8 cellular contexts compared by ENCODE assay signal in genomic region chr16:25107466-25107792, GRCh38. TPM values are rescaled to one million over a fixed set of nuclear protein-coding genes. Genes with fewer than 3 reads are reported as not detected.
A peak's percentile ranks its signal among the peaks of the same experiment; 100 is the strongest.
DNase-seq lines count a peak whose midpoint lies in the region; ATAC-seq, FAIRE-seq and TF ChIP-seq lines count a peak whose summit lies in the region.

No MANE protein-coding gene starts in this region.

- CTCF ChIA-PET in HepG2 (lab: Yijun Ruan, JAX; ENCODE audit: low intra/inter-chr PET ratio, low total read pairs), result no interaction called here

- H4K20me1 ChIP-seq in astrocyte (ENCODE audit: insufficient read depth, low read length), result no peaks in the 10 kb centered on the region
- no peaks in the 10 kb centered on the region for H4K20me1 ChIP-seq in HepG2 (ENCODE audit: insufficient read depth, low read length)

- no peak for TF ChIP-seq RAD21 in HepG2 (CRISPR knock-in tag; IDR thresholded peaks at IDR 0.05)

- H3K4me3 Mint-ChIP-seq in activated T-cell treated with anti-CD3 and anti-CD28 coated beads, Interleukin-2, amount 50 U/mL, for 24 hours, result peak overlapping the region; percentile 90
- peak overlapping the region; percentile 92 for H3K4me3 Mint-ChIP-seq in astrocyte (ENCODE audit: unreplicated experiment)

- H3K4me1 ChIP-seq in astrocyte (ENCODE audit: insufficient read depth, low read length) (peaks cover 28% of the 10 kb centered on the region), HepG2 (ENCODE audit: insufficient read depth, low read length) (peaks cover 39% of the 10 kb centered on the region), thymus (ENCODE audit: control insufficient read depth, insufficient read depth, low read length) (peaks cover 11% of the 10 kb centered on the region)

- intact Hi-C loops in HepG2 (cut with micrococcal nuclease; ENCODE audit: unreplicated experiment) (loop anchor here (2.0 to 10.0 kb wide), 3 partner anchors 40 to 273 kb away; no protein-coding TSS in a partner anchor), left colon (cut with DNase I, micrococcal nuclease) (no loop called here)

- H3K27ac ChIP-seq in astrocyte (ENCODE audit: low read depth, low read length) (peak overlapping the region; percentile 34), HepG2 (ENCODE audit: extremely low read length, insufficient read depth, low read length) (peak overlapping the region; percentile 7), thymus (ENCODE audit: low read depth) (peak overlapping the region; percentile 33)

- H3K9me3 ChIP-seq in astrocyte (ENCODE audit: insufficient read depth, low read depth, low read length), result no peaks in the 10 kb centered on the region
- H3K9me3 ChIP-seq in HepG2 (ENCODE audit: low read length), result no peaks in the 10 kb centered on the region
- no peaks in the 10 kb centered on the region for H3K9me3 ChIP-seq in thymus (ENCODE audit: control insufficient read depth)

- H2AFZ ChIP-seq in astrocyte (ENCODE audit: low read depth, low read length), result peak overlapping the region; percentile 97
- peak overlapping the region; percentile 20 for H2AFZ ChIP-seq in HepG2 (ENCODE audit: low read length)

- H3K4me1 Mint-ChIP-seq in activated T-cell treated with anti-CD3 and anti-CD28 coated beads, Interleukin-2, amount 50 U/mL, for 24 hours (ENCODE audit: low read depth), result peaks cover 37% of the 10 kb centered on the region
- peaks cover 12% of the 10 kb centered on the region for H3K4me1 Mint-ChIP-seq in astrocyte (ENCODE audit: low read depth, unreplicated experiment)

- FAIRE-seq in astrocyte (lab: Jason Lieb, UNC), result no peak
- no peak for FAIRE-seq in HepG2 (lab: Jason Lieb, UNC)
- FAIRE-seq in frontal cortex (lab: Jason Lieb, UNC), result no peak

- WGBS in HepG2 (ENCODE audit: low lambda C conversion rate), result 53% methylated on average over 7 of the region's 7 CpGs
- WGBS in thymus, result 65% methylated on average over 7 of the region's 7 CpGs

- no peak for TF ChIP-seq POLR2A in HepG2 (IDR thresholded peaks at IDR 0.05; ENCODE audit: insufficient read depth in 1 of 2, low read depth in 2 of 2, low read length in 2 of 2)

- in situ Hi-C loops in HepG2 (cut with HindIII; ENCODE audit: extremely low pct_ligation_motif_present, low pct_unique_long_range_greater_than_20kb), result loop anchor here (5.0 kb wide), 1 partner anchor 45 kb away; no protein-coding TSS in a partner anchor

- no TSS peak for BruUV-seq in HepG2 (replicated peaks; lab: Mats Ljungman, UMichigan)

- H3K36me3 Mint-ChIP-seq in activated T-cell treated with anti-CD3 and anti-CD28 coated beads, Interleukin-2, amount 50 U/mL, for 24 hours (ENCODE audit: low read depth), result peaks cover 24% of the 10 kb centered on the region
- no peaks in the 10 kb centered on the region for H3K36me3 Mint-ChIP-seq in astrocyte (ENCODE audit: low read depth, unreplicated experiment)

- no peaks in the 10 kb centered on the region for H3K9me3 Mint-ChIP-seq in activated T-cell treated with anti-CD3 and anti-CD28 coated beads, Interleukin-2, amount 50 U/mL, for 24 hours
- no peaks in the 10 kb centered on the region for H3K9me3 Mint-ChIP-seq in astrocyte (ENCODE audit: unreplicated experiment)

- peak overlapping the region; percentile 96 for H3K4me2 ChIP-seq in astrocyte (ENCODE audit: low read length)
- peak overlapping the region; percentile 86 for H3K4me2 ChIP-seq in HepG2 (ENCODE audit: low read depth, low read length)

- peak; percentile 36 for DNase-seq in activated T-cell treated with anti-CD3 and anti-CD28 coated beads, Interleukin-2, amount 50 U/mL, for 24 hours
- DNase-seq in activated T-cell treated with anti-CD3 and anti-CD28 coated beads, Interleukin-2, amount 50 U/mL, for 1 hour, result no peak
- DNase-seq in astrocyte (ENCODE audit: low read depth) (no peak), HepG2 (ENCODE audit: low spot score) (no peak), frontal cortex (ENCODE audit: low spot score in 2 of 2) (no peak), HPDE6-E6E7 (ENCODE audit: extremely low spot score) (no peak), left colon (no peak)

- H3K79me2 ChIP-seq in astrocyte (ENCODE audit: insufficient read depth, low read length) (peaks cover 9% of the 10 kb centered on the region), HepG2 (ENCODE audit: insufficient read depth, low read length) (peaks cover 6% of the 10 kb centered on the region)

- H3K9ac ChIP-seq in astrocyte (ENCODE audit: low read length) (peak overlapping the region; percentile 80), HepG2 (ENCODE audit: insufficient read depth, low read depth, low read length) (peak overlapping the region; percentile 77)

- H3K36me3 ChIP-seq in astrocyte (ENCODE audit: insufficient read depth, low read length) (no peaks in the 10 kb centered on the region), HepG2 (replicated peaks in 1 of 2; ENCODE audit: control insufficient read depth in 1 of 2, insufficient read depth in 2 of 2, low read length in 2 of 2) (no peaks in the 10 kb centered on the region), thymus (ENCODE audit: control insufficient read depth, insufficient read depth) (no peaks in the 10 kb centered on the region)

- TF ChIP-seq CTCF in astrocyte (IDR thresholded peaks at IDR 0.05; ENCODE audit: insufficient read depth, low read depth, low read length), result no peak
- TF ChIP-seq CTCF in HepG2 (CRISPR knock-in tag; IDR thresholded peaks at IDR 0.05), result no peak

- ATAC-seq in HepG2 (no peak), left colon (no peak)

- no peaks in the 10 kb centered on the region for H3K27me3 ChIP-seq in astrocyte (ENCODE audit: insufficient read depth, low read length)
- H3K27me3 ChIP-seq in HepG2 (ENCODE audit: control insufficient read depth in 1 of 2, insufficient read depth in 2 of 2, low read length in 2 of 2), result no peaks in the 10 kb centered on the region; a peak in 1 of 5 replicates
- H3K27me3 ChIP-seq in thymus (ENCODE audit: control insufficient read depth, insufficient read depth), result no peaks in the 10 kb centered on the region

- H3K4me3 ChIP-seq in astrocyte (ENCODE audit: insufficient read depth, low read depth, low read length) (peak overlapping the region; percentile 69), HepG2 (replicated peaks in 1 of 3; ENCODE audit: insufficient read depth in 1 of 3, low read depth in 2 of 3, low read length in 3 of 3) (peak overlapping the region; percentile 69 to 95 (median 84)), thymus (ENCODE audit: low read length) (peak overlapping the region; percentile 75)

- no peak for TF ChIP-seq EP300 in HepG2 (IDR thresholded peaks at IDR 0.05; ENCODE audit: low read depth in 2 of 2, low read length in 2 of 2)
- TF ChIP-seq EP300 in HepG2 (CRISPR knock-in tag; IDR thresholded peaks at IDR 0.05; ENCODE audit: borderline replicate concordance), result no peak

- H3K27me3 Mint-ChIP-seq in activated T-cell treated with anti-CD3 and anti-CD28 coated beads, Interleukin-2, amount 50 U/mL, for 24 hours, result no peaks in the 10 kb centered on the region
- H3K27me3 Mint-ChIP-seq in astrocyte (ENCODE audit: low read depth, unreplicated experiment), result no peaks in the 10 kb centered on the region

- POLR2A ChIA-PET in HepG2 (lab: Yijun Ruan, JAX), result interaction anchor here (0.8 to 3.4 kb wide), 12 partner anchors 9 to 118 kb away, joined by 3 to 15 read pairs (median 4); partner anchors contain the start of gene ARHGAP17

- peak overlapping the region; percentile 95 for H3K27ac Mint-ChIP-seq in activated T-cell treated with anti-CD3 and anti-CD28 coated beads, Interleukin-2, amount 50 U/mL, for 24 hours
- peak overlapping the region; percentile 62 for H3K27ac Mint-ChIP-seq in astrocyte (ENCODE audit: unreplicated experiment)

TF ChIP-seq in HepG2, 621 proteins besides CTCF, POLR2A, EP300 and RAD21 (continues in another document):
- 0 out of 2 replicates have a peak, but pooled peaks have one; percentile 4 for TF ChIP-seq BCL3 (CRISPR knock-in tag; IDR thresholded peaks at IDR 0.05)

RNA-seq across cellular contexts. Expression of gene LCMT1, which starts 4.1 kb away (rescaled TPM):
- total RNA-seq in astrocyte (46.9 and 52.1 TPM in 2 replicates), HepG2 (2016; rRNA removed; fragmentation: Illumina TruSeq; extraction: Trizol) (48.7 and 56.5 TPM in 2 replicates), frontal cortex (53.4 TPM), left colon (10 to 100 TPM; 43.8 to 55.8 TPM)
- total RNA-seq in HepG2 (2016; cell fraction: cytosol; rRNA removed; fragmentation: Illumina TruSeq; extraction: Trizol; ENCODE audit: low read depth), result 67.0 and 75.9 TPM in 2 replicates
- 51.5 and 57.1 TPM in 2 replicates for total RNA-seq in HepG2 (2016; cell fraction: insoluble cytoplasmic fraction; rRNA removed; fragmentation: Illumina TruSeq; extraction: Trizol)
- 81.3 and 87.0 TPM in 2 replicates for total RNA-seq in HepG2 (2016; cell fraction: membrane; rRNA removed; fragmentation: Illumina TruSeq; extraction: Trizol)
- 28.0 and 34.4 TPM in 2 replicates for total RNA-seq in HepG2 (2016; cell fraction: nucleus; rRNA removed; fragmentation: Illumina TruSeq; extraction: Trizol)
- polyA plus RNA-seq in HepG2 (2011; rRNA removed) (41.2 and 43.7 TPM in 2 replicates), thymus (41.9 TPM)
- 42.6 and 51.2 TPM in 2 replicates for polyA plus RNA-seq in HepG2 (2011; cell fraction: cytosol; rRNA removed)
- 23.2 and 26.4 TPM in 2 replicates for polyA plus RNA-seq in HepG2 (2011; cell fraction: nucleus; rRNA removed)
- 67.7 and 68.8 TPM in 2 replicates for polyA plus RNA-seq in HepG2 (2012)
- polyA plus RNA-seq in HepG2 (2016; cell fraction: cytosol; fragmentation: Illumina TruSeq; extraction: Trizol; ENCODE audit: low read depth), result 61.9 and 62.5 TPM in 2 replicates
- polyA plus RNA-seq in HepG2 (2016; cell fraction: insoluble cytoplasmic fraction; fragmentation: Illumina TruSeq; extraction: Trizol; ENCODE audit: low read depth), result 64.0 and 66.9 TPM in 2 replicates
- polyA plus RNA-seq in HepG2 (2016; cell fraction: membrane; fragmentation: Illumina TruSeq; extraction: Trizol; ENCODE audit: low read depth), result 79.0 and 84.0 TPM in 2 replicates
- polyA plus RNA-seq in HepG2 (2016; cell fraction: nucleus; fragmentation: Illumina TruSeq; extraction: Trizol; ENCODE audit: insufficient read depth, low read depth), result 40.6 and 45.1 TPM in 2 replicates
- 27.8 and 49.9 TPM in 2 replicates for polyA minus RNA-seq in HepG2 (2011; rRNA and poly(A)+ RNA removed; ENCODE audit: low replicate concordance)
- polyA minus RNA-seq in HepG2 (2011; cell fraction: cytosol; rRNA and poly(A)+ RNA removed), result 31.9 and 34.4 TPM in 2 replicates
- polyA minus RNA-seq in HepG2 (2011; cell fraction: nucleus; rRNA and poly(A)+ RNA removed), result 43.3 and 57.2 TPM in 2 replicates
